In the genomic region with DNA sequence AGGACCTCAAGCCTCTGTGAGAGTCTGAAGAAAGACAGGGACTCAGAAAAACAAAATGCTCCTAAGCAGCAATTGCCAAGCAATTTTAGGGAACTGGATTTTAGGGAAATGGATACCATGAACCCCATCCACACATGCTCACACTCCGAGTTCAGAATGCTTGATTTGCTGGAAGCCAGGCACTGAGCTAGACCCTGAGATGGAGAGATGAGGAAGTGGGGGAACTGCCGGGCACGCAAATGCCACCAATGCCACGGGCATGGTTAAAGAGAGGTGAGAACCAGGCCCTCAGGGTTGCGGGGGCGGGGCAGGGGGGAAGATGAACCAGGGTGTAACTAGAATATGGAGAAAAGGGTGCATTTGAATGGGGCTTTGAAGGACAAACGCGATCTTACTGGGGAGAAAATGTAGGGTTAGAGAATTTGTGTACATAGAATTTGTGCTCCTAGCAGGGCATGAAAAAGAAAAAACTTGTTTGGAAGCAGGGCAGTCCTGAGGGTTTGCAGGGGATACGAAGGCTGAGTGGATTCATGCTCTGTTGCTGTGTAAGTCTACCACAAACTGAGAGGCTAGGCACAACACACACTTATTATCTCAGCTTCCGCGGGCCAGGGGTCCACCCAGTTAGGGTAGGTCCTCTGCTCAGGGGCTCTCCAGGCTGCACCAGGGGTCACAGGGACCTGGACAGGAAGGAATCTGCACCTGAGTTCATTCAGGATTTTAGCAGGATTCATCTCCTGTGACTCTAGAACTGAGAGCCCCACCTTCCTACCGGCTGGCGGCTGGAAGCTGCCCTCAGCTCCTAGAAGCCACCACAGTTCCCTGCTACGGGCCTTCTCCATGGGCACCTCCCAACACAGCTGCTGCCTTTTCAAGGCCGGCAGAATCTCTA, we compare ENCODE assay signal across 14 cellular contexts.
"Had no signal": no experiment of that assay in that cellular context is flagged by ENCODE, and none has a peak within 500 bp of the region (broad histone marks: within the 10 kb centered on the region; RNA-seq: fewer than 3 reads in every experiment).

No MANE protein-coding gene starts in this region.

- DNase-seq: activated CD4-positive, alpha-beta T cell treated with anti-CD3 and anti-CD28 coated beads for 4 hours; brain microvascular endothelial cell; esophagus squamous epithelium; foreskin fibroblast; glutamatergic neuron; left cardiac atrium; stimulated activated CD4-positive, alpha-beta T cell treated with anti-CD3 and anti-CD28 coated beads, Interleukin-4, amount 100 ng/mL, for 24 hours; T-helper 9 cell; tibial artery had no signal

- H3K36me3 Mint-ChIP-seq: activated naive CD4-positive, alpha-beta T cell treated with anti-CD3 and anti-CD28 coated beads, Interleukin-2, amount 50 U/mL, for 24 hours had no signal

- H3K4me3 ChIP-seq: esophagus squamous epithelium, lung, tibial artery, vagina had no signal

- H3K9me3 Mint-ChIP-seq: activated naive CD4-positive, alpha-beta T cell treated with anti-CD3 and anti-CD28 coated beads, Interleukin-2, amount 50 U/mL, for 24 hours; naive thymus-derived CD8-positive, alpha-beta T cell had no signal

- H3K27me3 ChIP-seq: brain microvascular endothelial cell, esophagus squamous epithelium, tibial artery, vagina had no signal

- H3K27ac Mint-ChIP-seq: activated naive CD4-positive, alpha-beta T cell treated with anti-CD3 and anti-CD28 coated beads, Interleukin-2, amount 50 U/mL, for 24 hours had no signal

- H3K36me3 ChIP-seq: brain microvascular endothelial cell, esophagus squamous epithelium, tibial artery, vagina had no signal

- H3K27ac ChIP-seq: brain microvascular endothelial cell, esophagus squamous epithelium, tibial artery, vagina, VCaP had no signal

- H3K9me3 ChIP-seq: esophagus squamous epithelium, tibial artery, vagina had no signal

- H3K4me3 Mint-ChIP-seq: activated naive CD4-positive, alpha-beta T cell treated with anti-CD3 and anti-CD28 coated beads, Interleukin-2, amount 50 U/mL, for 24 hours had no signal
